8 cellular contexts compared by ENCODE assay signal in genomic region chr1:38977399-38978244, GRCh38. TPM values are rescaled to one million over a fixed set of nuclear protein-coding genes. Genes with fewer than 3 reads are reported as not detected.
DNase-seq lines count a peak whose midpoint lies in the region; ATAC-seq and TF ChIP-seq lines count a peak whose summit lies in the region.
"Not testable (repeated sequence)": the region's sequence is repeated elsewhere in the genome, so short reads cannot be mapped to it uniquely, and the experiment has no call there.

No MANE protein-coding gene starts in this region.

- H3K36me3 ChIP-seq in HEK293 (ENCODE audit: control insufficient read depth in 2 of 2, insufficient read depth in 1 of 2, low read length in 2 of 2): not testable (repeated sequence)

- H3K36me3 Mint-ChIP-seq in activated CD8-positive, alpha-beta T cell treated with anti-CD3 and anti-CD28 coated beads for 36 hours (ENCODE audit: low read depth); activated T-cell treated with anti-CD3 and anti-CD28 coated beads, Interleukin-2, amount 50 U/mL, for 4 hours (ENCODE audit: insufficient read depth); activated naive CD4-positive, alpha-beta T cell treated with anti-CD3 and anti-CD28 coated beads for 36 hours (ENCODE audit: low read depth): not testable (repeated sequence)

- H3K4me3 Mint-ChIP-seq in activated CD8-positive, alpha-beta T cell treated with anti-CD3 and anti-CD28 coated beads for 36 hours: peak overlapping the region; percentile 52
- H3K4me3 Mint-ChIP-seq in activated T-cell treated with anti-CD3 and anti-CD28 coated beads, Interleukin-2, amount 50 U/mL, for 4 hours: peak overlapping the region; percentile 60
- peak overlapping the region; percentile 21 for H3K4me3 Mint-ChIP-seq in activated naive CD4-positive, alpha-beta T cell treated with anti-CD3 and anti-CD28 coated beads for 36 hours

- POLR2A ChIA-PET in HEK293 (lab: Yijun Ruan, JAX): not testable (repeated sequence)
- POLR2A ChIA-PET in activated CD8-positive, alpha-beta T cell treated with anti-CD3 and anti-CD28 coated beads for 36 hours (lab: Charles Lee): interaction anchor here (0.6 to 1.6 kb wide), 3 partner anchors 13 to 700 kb away, joined by 3 to 4 read pairs (median 4); partner anchors contain the start of gene AKIRIN1

- ATAC-seq in activated CD8-positive, alpha-beta T cell treated with anti-CD3 and anti-CD28 coated beads for 36 hours: peak; percentile 85
- ATAC-seq in activated T-cell treated with anti-CD3 and anti-CD28 coated beads, Interleukin-2, amount 50 U/mL, for 4 hours: peak; percentile 30 to 82

- intact Hi-C loops in activated CD8-positive, alpha-beta T cell treated with anti-CD3 and anti-CD28 coated beads for 36 hours (cut with micrococcal nuclease); activated naive CD4-positive, alpha-beta T cell treated with anti-CD3 and anti-CD28 coated beads for 36 hours (cut with micrococcal nuclease): not testable (repeated sequence)

- CTCF ChIA-PET in HEK293 (lab: Yijun Ruan, JAX); activated CD8-positive, alpha-beta T cell treated with anti-CD3 and anti-CD28 coated beads for 36 hours (lab: Charles Lee): not testable (repeated sequence)
- CTCF ChIA-PET in activated naive CD4-positive, alpha-beta T cell treated with anti-CD3 and anti-CD28 coated beads for 36 hours (lab: Charles Lee): interaction anchor here (0.7 kb wide), 1 partner anchor 332 kb away, joined by 3 read pairs; no protein-coding TSS in a partner anchor

- not testable (repeated sequence) for H3K27me3 Mint-ChIP-seq in activated CD8-positive, alpha-beta T cell treated with anti-CD3 and anti-CD28 coated beads for 36 hours; activated T-cell treated with anti-CD3 and anti-CD28 coated beads, Interleukin-2, amount 50 U/mL, for 4 hours (ENCODE audit: low read depth); activated naive CD4-positive, alpha-beta T cell treated with anti-CD3 and anti-CD28 coated beads for 36 hours (ENCODE audit: low read depth)

- peaks cover 10% of the 10 kb centered on the region for H3K9me3 Mint-ChIP-seq in activated CD8-positive, alpha-beta T cell treated with anti-CD3 and anti-CD28 coated beads for 36 hours
- not testable (repeated sequence) for H3K9me3 Mint-ChIP-seq in activated T-cell treated with anti-CD3 and anti-CD28 coated beads, Interleukin-2, amount 50 U/mL, for 4 hours; activated naive CD4-positive, alpha-beta T cell treated with anti-CD3 and anti-CD28 coated beads for 36 hours

- not testable (repeated sequence) for H3K4me3 ChIP-seq in HEK293 (ENCODE audit: low read depth, low read length)

- not testable (repeated sequence) for H3K4me1 ChIP-seq in HEK293 (ENCODE audit: control insufficient read depth, insufficient read depth, low read length)

- peak overlapping the region; percentile 80 for H3K27ac Mint-ChIP-seq in activated CD8-positive, alpha-beta T cell treated with anti-CD3 and anti-CD28 coated beads for 36 hours
- H3K27ac Mint-ChIP-seq in activated naive CD4-positive, alpha-beta T cell treated with anti-CD3 and anti-CD28 coated beads for 36 hours: peak overlapping the region; percentile 18

- not testable (repeated sequence) for TF ChIP-seq CTCF in HEK293 (tag by site-specific recombination; IDR thresholded peaks at IDR 0.05); activated CD8-positive, alpha-beta T cell treated with anti-CD3 and anti-CD28 coated beads for 36 hours (IDR thresholded peaks at IDR 0.05)

- H3K27ac ChIP-seq in HEK293 (ENCODE audit: extremely low read depth, low read depth, low read length): not testable (repeated sequence)

- H3K4me1 Mint-ChIP-seq in activated CD8-positive, alpha-beta T cell treated with anti-CD3 and anti-CD28 coated beads for 36 hours (ENCODE audit: low read depth): peaks cover 11% of the 10 kb centered on the region
- not testable (repeated sequence) for H3K4me1 Mint-ChIP-seq in activated T-cell treated with anti-CD3 and anti-CD28 coated beads, Interleukin-2, amount 50 U/mL, for 4 hours (ENCODE audit: low read depth)
- peaks cover 10% of the 10 kb centered on the region for H3K4me1 Mint-ChIP-seq in activated naive CD4-positive, alpha-beta T cell treated with anti-CD3 and anti-CD28 coated beads for 36 hours (ENCODE audit: low read depth)

- DNase-seq in T-helper 22 cell (ENCODE audit: low read depth): peak; percentile 77
- peak; percentile 77 for DNase-seq in activated CD8-positive, alpha-beta T cell treated with anti-CD3 and anti-CD28 coated beads for 36 hours
- DNase-seq in activated T-cell treated with anti-CD3 and anti-CD28 coated beads, Interleukin-2, amount 50 U/mL, for 4 hours: peak; percentile 46
- DNase-seq in activated naive CD4-positive, alpha-beta T cell treated with anti-CD3 and anti-CD28 coated beads for 36 hours: peak; percentile 52
- peak; percentile 65 for DNase-seq in effector CD4-positive, alpha-beta T cell
- peak; percentile 45 for DNase-seq in stimulated activated CD4-positive, alpha-beta T cell treated with anti-CD3 and anti-CD28 coated beads, Interleukin-4, amount 100 ng/mL, for 24 hours
- DNase-seq in stimulated activated naive CD4-positive, alpha-beta T cell treated with Interleukin-2 at 50 U/mL for 16 hours (lab: John Stamatoyannopoulos, UW): peak; percentile 33

- not testable (repeated sequence) for H3K9me3 ChIP-seq in HEK293 (ENCODE audit: control insufficient read depth, insufficient read depth, low read depth, low read length)

TF ChIP-seq in HEK293, 187 proteins besides CTCF, POLR2A, EP300 and RAD21:
- 0 out of 2 replicates have a peak, but pooled peaks have one; percentile 15 for TF ChIP-seq ZNF362 (tag by site-specific recombination; IDR thresholded peaks at IDR 0.05)
- 0 out of 2 replicates have a peak, but pooled peaks have one; percentile 6 for TF ChIP-seq SP2 (tag by site-specific recombination; IDR thresholded peaks at IDR 0.05)

RNA-seq across cellular contexts. Expression of gene AKIRIN1, which starts 13.5 kb away (rescaled TPM):
- 10 to 100 TPM; 57.8 to 59.4 TPM for total RNA-seq in activated CD8-positive, alpha-beta T cell treated with anti-CD3 and anti-CD28 coated beads for 36 hours
- 100 to 1,000 TPM in 1 of 3 donors, 10 to 100 TPM in 2; 89.5 to 108 (median 97.3) TPM for total RNA-seq in activated T-cell treated with anti-CD3 and anti-CD28 coated beads, Interleukin-2, amount 50 U/mL, for 4 hours
- 10 to 100 TPM; 58.1 to 58.5 TPM for total RNA-seq in activated naive CD4-positive, alpha-beta T cell treated with anti-CD3 and anti-CD28 coated beads for 36 hours

RNA-seq across cellular contexts. Expression of gene RHBDL2, which starts 36.0 kb away (rescaled TPM):
- total RNA-seq in activated CD8-positive, alpha-beta T cell treated with anti-CD3 and anti-CD28 coated beads for 36 hours: not detected
- not detected for total RNA-seq in activated T-cell treated with anti-CD3 and anti-CD28 coated beads, Interleukin-2, amount 50 U/mL, for 4 hours
- not detected for total RNA-seq in activated naive CD4-positive, alpha-beta T cell treated with anti-CD3 and anti-CD28 coated beads for 36 hours

RNA-seq across cellular contexts. Expression of gene NDUFS5, which starts 48.5 kb away (rescaled TPM):
- 100 to 1,000 TPM; 153 to 178 TPM for total RNA-seq in activated CD8-positive, alpha-beta T cell treated with anti-CD3 and anti-CD28 coated beads for 36 hours
- 100 to 1,000 TPM; 161 to 226 (median 205) TPM for total RNA-seq in activated T-cell treated with anti-CD3 and anti-CD28 coated beads, Interleukin-2, amount 50 U/mL, for 4 hours
- total RNA-seq in activated naive CD4-positive, alpha-beta T cell treated with anti-CD3 and anti-CD28 coated beads for 36 hours: 100 to 1,000 TPM; 226 TPM
